In genomic region chr10:129626801-129627434, GRCh38 we compare ENCODE assay signal across 18 cellular contexts.
A peak's percentile ranks its signal among the peaks of the same experiment; 100 is the strongest.
DNase-seq lines count a peak whose midpoint lies in the region; ATAC-seq and TF ChIP-seq lines count a peak whose summit lies in the region.
"Had no signal": no experiment of that assay in that cellular context is flagged by ENCODE, and none has a peak within 500 bp of the region (broad histone marks: within the 10 kb centered on the region; RNA-seq: fewer than 3 reads in every experiment).

No MANE protein-coding gene starts in this region.

- H3K4me1 Mint-ChIP-seq in MCF 10A (ENCODE audit: insufficient read depth, unreplicated experiment): peaks cover 4% of the 10 kb centered on the region
- H3K4me1 Mint-ChIP-seq: neural crest cell had no signal

- intact Hi-C loops in Right ventricle myocardium superior (cut with DNase I): no loop called here
- intact Hi-C loops in cardiac septum (cut with DNase I): no loop called here
- intact Hi-C loops in MCF 10A (cut with micrococcal nuclease): no loop called here
- intact Hi-C loops in lower lobe of right lung (cut with DNase I): no loop called here

- BruUV-seq in MCF 10A (replicated peaks; lab: Mats Ljungman, UMichigan): no TSS peak

- H3K27me3 ChIP-seq in lower lobe of right lung (ENCODE audit: low read depth): no peaks in the 10 kb centered on the region

- no peak overlapping the region for H3K4me3 ChIP-seq in lower lobe of right lung

- H3K36me3 Mint-ChIP-seq in MCF 10A (ENCODE audit: insufficient read depth, unreplicated experiment): peaks cover 7% of the 10 kb centered on the region

- peak; percentile 46 for ATAC-seq in Right ventricle myocardium superior (ENCODE audit: poor library complexity)
- ATAC-seq in GM21423 (IDR thresholded peaks at IDR 0.05; ENCODE audit: unreplicated experiment): no peak
- no peak for ATAC-seq in HG03457 (IDR thresholded peaks at IDR 0.05; ENCODE audit: unreplicated experiment)
- no peak for ATAC-seq in lower lobe of right lung

- no peak for DNase-seq in Right ventricle myocardium superior
- DNase-seq in cardiac septum (ENCODE audit: low spot score): no peak
- DNase-seq in caudate nucleus (lab: John Stamatoyannopoulos, UW): peak in 6 of 61 donors; percentile 5 to 19 (median 12)
- DNase-seq in inferior parietal cortex (ENCODE audit: extremely low spot score): peak; percentile 8
- DNase-seq in MCF 10A (ENCODE audit: unreplicated experiment): no peak
- no peak for DNase-seq in lower lobe of right lung
- DNase-seq: activated gamma-delta T cell; amniotic stem cell; CD4-positive, alpha-beta memory T cell; Kasumi-1; NCI-H1417 treated with DMSO at 0.1 percent for 48 hours; NCI-H446 treated with DMSO at 0.1 percent for 48 hours; SHP77 treated with DMSO at 0.1 percent for 48 hours; T-helper 2 cell had no signal

- H3K27ac ChIP-seq in caudate nucleus (ENCODE audit: low read depth, low read length): peak overlapping the region; percentile 29
- H3K27ac ChIP-seq in lower lobe of right lung: no peak overlapping the region

- no peak overlapping the region for H3K4me3 Mint-ChIP-seq in MCF 10A (ENCODE audit: unreplicated experiment)
- H3K4me3 Mint-ChIP-seq: CD4-positive, alpha-beta memory T cell; neural crest cell; stimulated activated naive CD8-positive, alpha-beta T cell treated with anti-CD3 and anti-CD28 coated beads, Interleukin-15, Interleukin-2, amounts not matched to agents 100 ng/mL and 50 ng/mL, for 24 hours had no signal

- H3K9me3 Mint-ChIP-seq in MCF 10A (ENCODE audit: unreplicated experiment): no peaks in the 10 kb centered on the region
- H3K9me3 Mint-ChIP-seq: neural crest cell had no signal

- no peaks in the 10 kb centered on the region for H3K27me3 Mint-ChIP-seq in MCF 10A (ENCODE audit: insufficient read depth, unreplicated experiment)
- H3K27me3 Mint-ChIP-seq: CD4-positive, alpha-beta memory T cell; stimulated activated naive CD8-positive, alpha-beta T cell treated with anti-CD3 and anti-CD28 coated beads, Interleukin-15, Interleukin-2, amounts not matched to agents 100 ng/mL and 50 ng/mL, for 24 hours had no signal

- no peak overlapping the region for H3K27ac Mint-ChIP-seq in MCF 10A (ENCODE audit: low read depth, unreplicated experiment)
- H3K27ac Mint-ChIP-seq: CD4-positive, alpha-beta memory T cell; stimulated activated naive CD8-positive, alpha-beta T cell treated with anti-CD3 and anti-CD28 coated beads, Interleukin-15, Interleukin-2, amounts not matched to agents 100 ng/mL and 50 ng/mL, for 24 hours had no signal

- H3K9me3 ChIP-seq in lower lobe of right lung: no peaks in the 10 kb centered on the region

- CTCF ChIA-PET in MCF 10A (lab: Yijun Ruan, JAX): interaction anchor here (1.0 kb wide), 1 partner anchor 52 kb away, joined by 3 read pairs; no protein-coding TSS in a partner anchor

- TF ChIP-seq CTCF in MCF 10A (IDR thresholded peaks at IDR 0.05; ENCODE audit: unreplicated experiment): no peak
- TF ChIP-seq CTCF in lower lobe of right lung (IDR thresholded peaks at IDR 0.05): no peak

- H3K36me3 ChIP-seq in lower lobe of right lung: no peaks in the 10 kb centered on the region

- POLR2A ChIA-PET in MCF 10A (lab: Yijun Ruan, JAX): no interaction called here

- no peaks in the 10 kb centered on the region for H3K4me1 ChIP-seq in lower lobe of right lung
